In genomic region chr10:73910401-73910763, GRCh38 we compare ENCODE assay signal across 8 cellular contexts. TPM values are rescaled to one million over a fixed set of nuclear protein-coding genes. Genes with fewer than 3 reads are reported as not detected.
DNase-seq lines count a peak whose midpoint lies in the region; ATAC-seq, FAIRE-seq and TF ChIP-seq lines count a peak whose summit lies in the region.

No MANE protein-coding gene starts in this region.

- no peak for FAIRE-seq in HTR-8/SVneo (lab: Jason Lieb, UNC)

- TF ChIP-seq POLR2A in breast epithelium (IDR thresholded peaks at IDR 0.05) = no peak

- no peaks in the 10 kb centered on the region for H3K9me3 ChIP-seq in breast epithelium
- no peaks in the 10 kb centered on the region for H3K9me3 ChIP-seq in mucosa of stomach (ENCODE audit: control insufficient read depth, low read length)

- no peak for ATAC-seq in HG03175 (IDR thresholded peaks at IDR 0.05; ENCODE audit: unreplicated experiment)

- peak overlapping the region; percentile 79 to 80 for H3K27ac ChIP-seq in breast epithelium

- H3K27me3 ChIP-seq in breast epithelium = no peaks in the 10 kb centered on the region
- peaks cover 32% of the 10 kb centered on the region for H3K27me3 ChIP-seq in mucosa of stomach (ENCODE audit: control insufficient read depth, insufficient read depth, low read length)

- peaks cover 0 to 8% of the 10 kb centered on the region in 2 donors for H3K4me1 ChIP-seq in breast epithelium
- H3K4me1 ChIP-seq in mucosa of stomach (ENCODE audit: control insufficient read depth, insufficient read depth, low read length) = peaks cover 16% of the 10 kb centered on the region

- no peaks in the 10 kb centered on the region for H3K9me3 Mint-ChIP-seq in IgD-negative memory B cell

- no peaks in the 10 kb centered on the region for H3K36me3 Mint-ChIP-seq in IgD-negative memory B cell

- TF ChIP-seq CTCF in GM10266 (IDR thresholded peaks at IDR 0.05; ENCODE audit: control insufficient read depth, insufficient read depth, low read depth, missing control alignments) (no peak), breast epithelium (IDR thresholded peaks at IDR 0.05) (no peak)

- H3K4me1 Mint-ChIP-seq in IgD-negative memory B cell = peaks cover 16 to 20% (median 19%) of the 10 kb centered on the region in 3 donors

- H3K4me3 ChIP-seq in breast epithelium (peak overlapping the region; percentile 67 to 92 (median 77)), mucosa of stomach (ENCODE audit: low read length) (no peak overlapping the region)

- peaks cover 36% of the 10 kb centered on the region for H3K27me3 Mint-ChIP-seq in IgD-negative memory B cell

- peak overlapping the region; percentile 57 for H3K9ac ChIP-seq in mucosa of stomach (ENCODE audit: low read length)

- H3K27ac Mint-ChIP-seq in IgD-negative memory B cell = no peak overlapping the region

- no peaks in the 10 kb centered on the region for H3K36me3 ChIP-seq in breast epithelium
- no peaks in the 10 kb centered on the region for H3K36me3 ChIP-seq in mucosa of stomach (ENCODE audit: control insufficient read depth, insufficient read depth, low read length)

- peak overlapping the region; percentile 77 to 92 (median 88) for H3K4me3 Mint-ChIP-seq in IgD-negative memory B cell

- intact Hi-C loops in breast epithelium (cut with DNase I; ENCODE audit: low total_unique reads) = no loop called here

- DNase-seq in GM10266 (ENCODE audit: extremely low spot score) (peak; percentile 54), breast epithelium (ENCODE audit: low spot score in 2 of 2) (no peak), glomerular visceral epithelial cell (ENCODE audit: extremely low spot score) (no peak), HTR-8/SVneo (ENCODE audit: insufficient read length, low spot score) (no peak), A172 (ENCODE audit: low spot score) (no peak)

RNA-seq across cellular contexts. Expression of gene PLAU, which starts 0.6 kb away (rescaled TPM):
- polyA plus RNA-seq in IgD-negative memory B cell = not detected
- 10 to 100 TPM in 1 of 3 donors, 1 to 10 TPM in 2; 4.2 to 11.0 (median 5.2) TPM for total RNA-seq in breast epithelium
- total RNA-seq in A172 (2014; rRNA removed; shearing (Covaris generic)) = 6.7 and 8.9 TPM in 2 replicates

RNA-seq across cellular contexts. Expression of gene CAMK2G, which starts 36.0 kb away (rescaled TPM):
- 7.2 TPM for polyA plus RNA-seq in IgD-negative memory B cell
- 10 to 100 TPM; 22.6 to 28.0 (median 27.2) TPM for total RNA-seq in breast epithelium
- 36.6 and 38.5 TPM in 2 replicates for total RNA-seq in A172 (2014; rRNA removed; shearing (Covaris generic))
